In genomic region chr10:80272793-80273522, GRCh38 we compare ENCODE assay signal across 2 cellular contexts.
TF ChIP-seq lines count a peak whose summit lies in the region.

No MANE protein-coding gene starts in this region.

TF ChIP-seq in K562, 482 proteins besides CTCF, POLR2A, EP300 and RAD21 (continued from another document and continues in another):
- TF ChIP-seq ZNF639 (CRISPR knock-in tag; conservative IDR thresholded peaks at IDR 0.05 in 1 of 2, IDR thresholded peaks at IDR 0.05 in 1 of 2) (peak in 1 of 2 experiments; percentile 79; a peak in 1 of 4 replicates), BHLHE40 (IDR thresholded peaks at IDR 0.05; ENCODE audit: low read length) (0 out of 2 replicates have a peak, but pooled peaks have one; percentile 11), FOXJ2 (tag; IDR thresholded peaks at IDR 0.05) (peak; percentile 90; the same call in 1 of the 2 replicates), SMAD3 (CRISPR knock-in tag; conservative IDR thresholded peaks at IDR 0.05) (no peak), MAX (CRISPR knock-in tag; IDR thresholded peaks at IDR 0.05) (peak; percentile 47; the same call in 1 of the 2 replicates), ZNF3 (CRISPR knock-in tag; IDR thresholded peaks at IDR 0.05) (no peak), C11orf30 (IDR thresholded peaks at IDR 0.05; ENCODE audit: low read depth) (peak; percentile 92), UBTF (IDR thresholded peaks at IDR 0.05; ENCODE audit: borderline replicate concordance in 1 of 2, low read depth in 2 of 2, low read length in 2 of 2) (0 out of 4 replicates have a peak, but pooled peaks of 1 of the 2 experiments have one; percentile 27), CHD2 (IDR thresholded peaks at IDR 0.05; ENCODE audit: low read depth, low read length) (peak; percentile 35; the same call in 1 of the 2 replicates), SOX6 (IDR thresholded peaks at IDR 0.05) (peak; percentile 33; the same call in 1 of the 2 replicates), SRSF7 (optimal IDR thresholded peaks at IDR 0.05; ENCODE audit: low read depth, low read length) (no peak), ZFX (CRISPR knock-in tag; IDR thresholded peaks at IDR 0.05) (0 out of 2 replicates have a peak, but pooled peaks have one; percentile 27), ZNF76 (CRISPR knock-in tag; IDR thresholded peaks at IDR 0.05; ENCODE audit: borderline replicate concordance) (0 out of 2 replicates have a peak, but pooled peaks have one; percentile 34), SMAD4 (CRISPR knock-in tag; conservative IDR thresholded peaks at IDR 0.05) (peak; percentile 58), NR2C1 (IDR thresholded peaks at IDR 0.05) (no peak; the same call in 1 of the 2 replicates), NR2C1 (tag; IDR thresholded peaks at IDR 0.05) (peak; percentile 48; the same call in 1 of the 2 replicates), ZNF592 (IDR thresholded peaks at IDR 0.05) (peak; percentile 97), JUND (IDR thresholded peaks at IDR 0.05; ENCODE audit: borderline replicate concordance, low read depth, low read length) (peak; percentile 61; the same call in 1 of the 2 replicates), JUND (tag; IDR thresholded peaks at IDR 0.05; ENCODE audit: borderline replicate concordance, low read depth, low read length) (peak; percentile 61; the same call in 1 of the 3 replicates), RNF2 (IDR thresholded peaks at IDR 0.05) (0 out of 2 replicates have a peak, but pooled peaks have one; percentile 74), KDM1A (IDR thresholded peaks at IDR 0.05) (0 out of 4 replicates have a peak, but pooled peaks of 1 of the 2 experiments have one; percentile 41)

TF ChIP-seq in HepG2, 621 proteins besides CTCF, POLR2A, EP300 and RAD21 (continued from another document and continues in another):
- TF ChIP-seq, protein P1, sequence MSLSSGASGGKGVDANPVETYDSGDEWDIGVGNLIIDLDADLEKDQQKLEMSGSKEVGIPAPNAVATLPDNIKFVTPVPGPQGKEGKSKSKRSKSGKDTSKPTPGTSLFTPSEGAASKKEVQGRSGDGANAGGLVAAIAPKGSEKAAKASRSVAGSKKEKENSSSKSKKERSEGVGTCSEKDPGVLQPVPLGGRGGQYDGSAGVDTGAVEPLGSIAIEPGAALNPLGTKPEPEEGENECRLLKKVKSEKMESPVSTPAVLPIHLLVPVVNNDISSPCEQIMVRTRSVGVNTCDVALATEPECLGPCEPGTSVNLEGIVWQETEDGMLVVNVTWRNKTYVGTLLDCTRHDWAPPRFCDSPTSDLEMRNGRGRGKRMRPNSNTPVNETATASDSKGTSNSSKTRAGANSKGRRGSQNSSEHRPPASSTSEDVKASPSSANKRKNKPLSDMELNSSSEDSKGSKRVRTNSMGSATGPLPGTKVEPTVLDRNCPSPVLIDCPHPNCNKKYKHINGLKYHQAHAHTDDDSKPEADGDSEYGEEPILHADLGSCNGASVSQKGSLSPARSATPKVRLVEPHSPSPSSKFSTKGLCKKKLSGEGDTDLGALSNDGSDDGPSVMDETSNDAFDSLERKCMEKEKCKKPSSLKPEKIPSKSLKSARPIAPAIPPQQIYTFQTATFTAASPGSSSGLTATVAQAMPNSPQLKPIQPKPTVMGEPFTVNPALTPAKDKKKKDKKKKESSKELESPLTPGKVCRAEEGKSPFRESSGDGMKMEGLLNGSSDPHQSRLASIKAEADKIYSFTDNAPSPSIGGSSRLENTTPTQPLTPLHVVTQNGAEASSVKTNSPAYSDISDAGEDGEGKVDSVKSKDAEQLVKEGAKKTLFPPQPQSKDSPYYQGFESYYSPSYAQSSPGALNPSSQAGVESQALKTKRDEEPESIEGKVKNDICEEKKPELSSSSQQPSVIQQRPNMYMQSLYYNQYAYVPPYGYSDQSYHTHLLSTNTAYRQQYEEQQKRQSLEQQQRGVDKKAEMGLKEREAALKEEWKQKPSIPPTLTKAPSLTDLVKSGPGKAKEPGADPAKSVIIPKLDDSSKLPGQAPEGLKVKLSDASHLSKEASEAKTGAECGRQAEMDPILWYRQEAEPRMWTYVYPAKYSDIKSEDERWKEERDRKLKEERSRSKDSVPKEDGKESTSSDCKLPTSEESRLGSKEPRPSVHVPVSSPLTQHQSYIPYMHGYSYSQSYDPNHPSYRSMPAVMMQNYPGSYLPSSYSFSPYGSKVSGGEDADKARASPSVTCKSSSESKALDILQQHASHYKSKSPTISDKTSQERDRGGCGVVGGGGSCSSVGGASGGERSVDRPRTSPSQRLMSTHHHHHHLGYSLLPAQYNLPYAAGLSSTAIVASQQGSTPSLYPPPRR (CRISPR knock-in tag; IDR thresholded peaks at IDR 0.05; ENCODE audit: borderline replicate concordance) = peak; percentile 79; the same call in 1 of the 2 replicates
- TF ChIP-seq ZNF329 (CRISPR knock-in tag; IDR thresholded peaks at IDR 0.05; ENCODE audit: low read depth) = no peak
- TF ChIP-seq NR2C2 (CRISPR knock-in tag; IDR thresholded peaks at IDR 0.05; ENCODE audit: borderline replicate concordance) = peak; percentile 68
- TF ChIP-seq ZNF367 (CRISPR knock-in tag; IDR thresholded peaks at IDR 0.05; ENCODE audit: borderline replicate concordance) = 0 out of 2 replicates have a peak, but pooled peaks have one; percentile 35
- TF ChIP-seq E2F1 (CRISPR knock-in tag; IDR thresholded peaks at IDR 0.05) = no peak
- TF ChIP-seq DMAP1 (CRISPR knock-in tag; IDR thresholded peaks at IDR 0.05) = peak; percentile 88
- TF ChIP-seq ZNF616 (CRISPR knock-in tag; IDR thresholded peaks at IDR 0.05; ENCODE audit: low read depth) = no peak
- TF ChIP-seq, protein P2, sequence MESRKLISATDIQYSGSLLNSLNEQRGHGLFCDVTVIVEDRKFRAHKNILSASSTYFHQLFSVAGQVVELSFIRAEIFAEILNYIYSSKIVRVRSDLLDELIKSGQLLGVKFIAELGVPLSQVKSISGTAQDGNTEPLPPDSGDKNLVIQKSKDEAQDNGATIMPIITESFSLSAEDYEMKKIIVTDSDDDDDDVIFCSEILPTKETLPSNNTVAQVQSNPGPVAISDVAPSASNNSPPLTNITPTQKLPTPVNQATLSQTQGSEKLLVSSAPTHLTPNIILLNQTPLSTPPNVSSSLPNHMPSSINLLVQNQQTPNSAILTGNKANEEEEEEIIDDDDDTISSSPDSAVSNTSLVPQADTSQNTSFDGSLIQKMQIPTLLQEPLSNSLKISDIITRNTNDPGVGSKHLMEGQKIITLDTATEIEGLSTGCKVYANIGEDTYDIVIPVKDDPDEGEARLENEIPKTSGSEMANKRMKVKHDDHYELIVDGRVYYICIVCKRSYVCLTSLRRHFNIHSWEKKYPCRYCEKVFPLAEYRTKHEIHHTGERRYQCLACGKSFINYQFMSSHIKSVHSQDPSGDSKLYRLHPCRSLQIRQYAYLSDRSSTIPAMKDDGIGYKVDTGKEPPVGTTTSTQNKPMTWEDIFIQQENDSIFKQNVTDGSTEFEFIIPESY (CRISPR knock-in tag; IDR thresholded peaks at IDR 0.05) = no peak
- peak; percentile 69 for TF ChIP-seq SMAD3 (CRISPR knock-in tag; IDR thresholded peaks at IDR 0.05)
- peak; percentile 45; the same call in 1 of the 2 replicates for TF ChIP-seq ZFY (CRISPR knock-in tag; IDR thresholded peaks at IDR 0.05)
- peak; percentile 74 for TF ChIP-seq MED8 (CRISPR knock-in tag; IDR thresholded peaks at IDR 0.05; ENCODE audit: insufficient replicate concordance)
- no peak for TF ChIP-seq ZNF83 (CRISPR knock-in tag; IDR thresholded peaks at IDR 0.05; ENCODE audit: borderline replicate concordance)
- peak; percentile 95 for TF ChIP-seq PITX1 (CRISPR knock-in tag; IDR thresholded peaks at IDR 0.05)
- no peak for TF ChIP-seq POLR2AphosphoS2 (IDR thresholded peaks at IDR 0.05; ENCODE audit: low read depth, low read length)
- TF ChIP-seq, protein P3, sequence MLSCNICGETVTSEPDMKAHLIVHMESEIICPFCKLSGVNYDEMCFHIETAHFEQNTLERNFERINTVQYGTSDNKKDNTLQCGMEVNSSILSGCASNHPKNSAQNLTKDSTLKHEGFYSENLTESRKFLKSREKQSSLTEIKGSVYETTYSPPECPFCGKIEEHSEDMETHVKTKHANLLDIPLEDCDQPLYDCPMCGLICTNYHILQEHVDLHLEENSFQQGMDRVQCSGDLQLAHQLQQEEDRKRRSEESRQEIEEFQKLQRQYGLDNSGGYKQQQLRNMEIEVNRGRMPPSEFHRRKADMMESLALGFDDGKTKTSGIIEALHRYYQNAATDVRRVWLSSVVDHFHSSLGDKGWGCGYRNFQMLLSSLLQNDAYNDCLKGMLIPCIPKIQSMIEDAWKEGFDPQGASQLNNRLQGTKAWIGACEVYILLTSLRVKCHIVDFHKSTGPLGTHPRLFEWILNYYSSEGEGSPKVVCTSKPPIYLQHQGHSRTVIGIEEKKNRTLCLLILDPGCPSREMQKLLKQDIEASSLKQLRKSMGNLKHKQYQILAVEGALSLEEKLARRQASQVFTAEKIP (CRISPR knock-in tag; IDR thresholded peaks at IDR 0.05; ENCODE audit: borderline replicate concordance) = no peak
- TF ChIP-seq ZBTB8A (CRISPR knock-in tag; IDR thresholded peaks at IDR 0.05; ENCODE audit: borderline replicate concordance, low read depth) = no peak
- TF ChIP-seq, protein P4, sequence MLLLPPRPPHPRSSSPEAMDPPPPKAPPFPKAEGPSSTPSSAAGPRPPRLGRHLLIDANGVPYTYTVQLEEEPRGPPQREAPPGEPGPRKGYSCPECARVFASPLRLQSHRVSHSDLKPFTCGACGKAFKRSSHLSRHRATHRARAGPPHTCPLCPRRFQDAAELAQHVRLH (CRISPR knock-in tag; IDR thresholded peaks at IDR 0.05; ENCODE audit: borderline replicate concordance, low read depth) = no peak; the same call in 1 of the 2 replicates
- no peak for TF ChIP-seq AKAP8 (CRISPR knock-in tag; IDR thresholded peaks at IDR 0.05)
- peak; percentile 83 for TF ChIP-seq TEAD3 (CRISPR knock-in tag; optimal IDR thresholded peaks at IDR 0.05; ENCODE audit: borderline replicate concordance)
- TF ChIP-seq KDM6A (CRISPR knock-in tag; IDR thresholded peaks at IDR 0.05; ENCODE audit: low read depth) = peak; percentile 90
- TF ChIP-seq SPEN (CRISPR knock-in tag; IDR thresholded peaks at IDR 0.05; ENCODE audit: low read depth) = 0 out of 2 replicates have a peak, but pooled peaks have one; percentile 64
- no peak for TF ChIP-seq ZFP62 (CRISPR knock-in tag; IDR thresholded peaks at IDR 0.05)
- TF ChIP-seq HOMEZ (CRISPR knock-in tag; IDR thresholded peaks at IDR 0.05; ENCODE audit: low read depth) = peak; percentile 69
- TF ChIP-seq POLR2G (IDR thresholded peaks at IDR 0.05; ENCODE audit: low read depth, low read length) = peak; percentile 42
- peak; percentile 85; the same call in 1 of the 2 replicates for TF ChIP-seq YEATS2 (CRISPR knock-in tag; IDR thresholded peaks at IDR 0.05; ENCODE audit: borderline replicate concordance)
- TF ChIP-seq ZFP37 (CRISPR knock-in tag; IDR thresholded peaks at IDR 0.05; ENCODE audit: borderline replicate concordance) = no peak
- TF ChIP-seq HNF1A (IDR thresholded peaks at IDR 0.05; ENCODE audit: low read depth) = 0 out of 2 replicates have a peak, but pooled peaks have one; percentile 25
- peak; percentile 75; the same call in 1 of the 2 replicates for TF ChIP-seq HNF1A (CRISPR knock-in tag; IDR thresholded peaks at IDR 0.05; ENCODE audit: borderline replicate concordance)
- TF ChIP-seq NCOA2 (CRISPR knock-in tag; IDR thresholded peaks at IDR 0.05) = peak; percentile 97
- TF ChIP-seq ZNF354B (CRISPR knock-in tag; IDR thresholded peaks at IDR 0.05) = no peak
